ENCODE assay signal across 1 cellular context in genomic region chr19:17942181-17942580, GRCh38.
TF ChIP-seq lines count a peak whose summit lies in the region.

No MANE protein-coding gene starts in this region.

TF ChIP-seq in WTC11, 78 proteins besides CTCF, POLR2A, EP300 and RAD21 (continued from another document):
- TF ChIP-seq, protein P1, sequence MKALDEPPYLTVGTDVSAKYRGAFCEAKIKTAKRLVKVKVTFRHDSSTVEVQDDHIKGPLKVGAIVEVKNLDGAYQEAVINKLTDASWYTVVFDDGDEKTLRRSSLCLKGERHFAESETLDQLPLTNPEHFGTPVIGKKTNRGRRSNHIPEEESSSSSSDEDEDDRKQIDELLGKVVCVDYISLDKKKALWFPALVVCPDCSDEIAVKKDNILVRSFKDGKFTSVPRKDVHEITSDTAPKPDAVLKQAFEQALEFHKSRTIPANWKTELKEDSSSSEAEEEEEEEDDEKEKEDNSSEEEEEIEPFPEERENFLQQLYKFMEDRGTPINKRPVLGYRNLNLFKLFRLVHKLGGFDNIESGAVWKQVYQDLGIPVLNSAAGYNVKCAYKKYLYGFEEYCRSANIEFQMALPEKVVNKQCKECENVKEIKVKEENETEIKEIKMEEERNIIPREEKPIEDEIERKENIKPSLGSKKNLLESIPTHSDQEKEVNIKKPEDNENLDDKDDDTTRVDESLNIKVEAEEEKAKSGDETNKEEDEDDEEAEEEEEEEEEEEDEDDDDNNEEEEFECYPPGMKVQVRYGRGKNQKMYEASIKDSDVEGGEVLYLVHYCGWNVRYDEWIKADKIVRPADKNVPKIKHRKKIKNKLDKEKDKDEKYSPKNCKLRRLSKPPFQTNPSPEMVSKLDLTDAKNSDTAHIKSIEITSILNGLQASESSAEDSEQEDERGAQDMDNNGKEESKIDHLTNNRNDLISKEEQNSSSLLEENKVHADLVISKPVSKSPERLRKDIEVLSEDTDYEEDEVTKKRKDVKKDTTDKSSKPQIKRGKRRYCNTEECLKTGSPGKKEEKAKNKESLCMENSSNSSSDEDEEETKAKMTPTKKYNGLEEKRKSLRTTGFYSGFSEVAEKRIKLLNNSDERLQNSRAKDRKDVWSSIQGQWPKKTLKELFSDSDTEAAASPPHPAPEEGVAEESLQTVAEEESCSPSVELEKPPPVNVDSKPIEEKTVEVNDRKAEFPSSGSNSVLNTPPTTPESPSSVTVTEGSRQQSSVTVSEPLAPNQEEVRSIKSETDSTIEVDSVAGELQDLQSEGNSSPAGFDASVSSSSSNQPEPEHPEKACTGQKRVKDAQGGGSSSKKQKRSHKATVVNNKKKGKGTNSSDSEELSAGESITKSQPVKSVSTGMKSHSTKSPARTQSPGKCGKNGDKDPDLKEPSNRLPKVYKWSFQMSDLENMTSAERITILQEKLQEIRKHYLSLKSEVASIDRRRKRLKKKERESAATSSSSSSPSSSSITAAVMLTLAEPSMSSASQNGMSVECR (CRISPR knock-in tag; IDR thresholded peaks at IDR 0.05; ENCODE audit: borderline replicate concordance) = no peak
- no peak for TF ChIP-seq ESRRA (CRISPR knock-in tag; IDR thresholded peaks at IDR 0.05; ENCODE audit: borderline replicate concordance)
TF ChIP-seq in WTC11: peak in this region for 0.
